In the genomic region with DNA sequence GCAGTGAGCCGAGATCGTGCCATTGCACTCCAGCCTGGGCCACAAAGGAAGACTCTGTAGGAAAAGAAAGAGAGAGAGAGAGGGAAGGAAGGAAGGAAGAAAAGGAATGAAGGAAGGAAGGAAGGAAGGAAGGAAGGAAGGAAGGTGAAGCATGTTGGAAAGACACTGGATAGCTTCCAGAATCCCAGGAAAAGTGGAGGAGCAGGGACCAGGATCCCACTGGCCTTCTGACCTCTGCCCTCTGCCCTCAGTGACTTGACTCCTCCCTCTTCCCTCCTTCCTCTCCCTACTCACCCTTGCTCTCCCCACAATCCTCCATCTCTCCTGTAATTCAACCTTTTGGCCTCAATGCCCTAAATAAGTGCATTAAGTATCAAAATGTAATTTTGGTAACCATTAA, we compare ENCODE assay signal across 2 cellular contexts.
TF ChIP-seq lines count a peak whose summit lies in the region.

No MANE protein-coding gene starts in this region.

TF ChIP-seq in IMR-90, 13 proteins besides CTCF, POLR2A, EP300 and RAD21:
- TF ChIP-seq MAFK (IDR thresholded peaks at IDR 0.05; ENCODE audit: low read depth, low read length) (no peak), MAZ (IDR thresholded peaks at IDR 0.05; ENCODE audit: borderline replicate concordance, low read depth, low read length) (no peak), SMC3 (IDR thresholded peaks at IDR 0.05; ENCODE audit: low read depth, low read length) (no peak), FOS (IDR thresholded peaks at IDR 0.05; ENCODE audit: low read depth, low read length) (no peak), CEBPB (IDR thresholded peaks at IDR 0.05; ENCODE audit: low read depth, low read length) (no peak), CHD1 (IDR thresholded peaks at IDR 0.05; ENCODE audit: low read depth, low read length) (no peak), BHLHE40 (IDR thresholded peaks at IDR 0.05; ENCODE audit: low read depth, low read length) (no peak), MXI1 (IDR thresholded peaks at IDR 0.05; ENCODE audit: borderline replicate concordance, low read depth, low read length) (no peak), NFE2L2 (IDR thresholded peaks at IDR 0.05; ENCODE audit: low read depth, low read length) (no peak), RCOR1 (IDR thresholded peaks at IDR 0.05; ENCODE audit: insufficient replicate concordance, low read length) (no peak), RFX5 (IDR thresholded peaks at IDR 0.05; ENCODE audit: low read depth, low read length) (no peak)
- TF ChIP-seq, protein P1, sequence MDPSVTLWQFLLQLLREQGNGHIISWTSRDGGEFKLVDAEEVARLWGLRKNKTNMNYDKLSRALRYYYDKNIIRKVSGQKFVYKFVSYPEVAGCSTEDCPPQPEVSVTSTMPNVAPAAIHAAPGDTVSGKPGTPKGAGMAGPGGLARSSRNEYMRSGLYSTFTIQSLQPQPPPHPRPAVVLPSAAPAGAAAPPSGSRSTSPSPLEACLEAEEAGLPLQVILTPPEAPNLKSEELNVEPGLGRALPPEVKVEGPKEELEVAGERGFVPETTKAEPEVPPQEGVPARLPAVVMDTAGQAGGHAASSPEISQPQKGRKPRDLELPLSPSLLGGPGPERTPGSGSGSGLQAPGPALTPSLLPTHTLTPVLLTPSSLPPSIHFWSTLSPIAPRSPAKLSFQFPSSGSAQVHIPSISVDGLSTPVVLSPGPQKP (IDR thresholded peaks at IDR 0.05; ENCODE audit: borderline replicate concordance, low read depth, low read length) = no peak
- TF ChIP-seq, protein P2, sequence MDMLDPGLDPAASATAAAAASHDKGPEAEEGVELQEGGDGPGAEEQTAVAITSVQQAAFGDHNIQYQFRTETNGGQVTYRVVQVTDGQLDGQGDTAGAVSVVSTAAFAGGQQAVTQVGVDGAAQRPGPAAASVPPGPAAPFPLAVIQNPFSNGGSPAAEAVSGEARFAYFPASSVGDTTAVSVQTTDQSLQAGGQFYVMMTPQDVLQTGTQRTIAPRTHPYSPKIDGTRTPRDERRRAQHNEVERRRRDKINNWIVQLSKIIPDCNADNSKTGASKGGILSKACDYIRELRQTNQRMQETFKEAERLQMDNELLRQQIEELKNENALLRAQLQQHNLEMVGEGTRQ (IDR thresholded peaks at IDR 0.05; ENCODE audit: low read depth, low read length) = no peak

TF ChIP-seq in K562, 482 proteins besides CTCF, POLR2A, EP300 and RAD21:
- TF ChIP-seq PTTG1 (tag; IDR thresholded peaks at IDR 0.05; ENCODE audit: low read depth) (no peak), NR2C1 (IDR thresholded peaks at IDR 0.05) (peak; percentile 92), NR2C1 (tag; IDR thresholded peaks at IDR 0.05) (peak; percentile 88), NR2C2 (CRISPR knock-in tag; IDR thresholded peaks at IDR 0.05) (no peak), NR2C2 (tag; IDR thresholded peaks at IDR 0.05) (peak; percentile 70)
